In genomic region chrX:152663086-152663485, GRCh38 we compare ENCODE assay signal across 11 cellular contexts. TPM values are rescaled to one million over a fixed set of nuclear protein-coding genes. Genes with fewer than 3 reads are reported as not detected.
"Had no signal": no experiment of that assay in that cellular context is flagged by ENCODE, and none has a peak within 500 bp of the region (broad histone marks: within the 10 kb centered on the region; RNA-seq: fewer than 3 reads in every experiment).

No MANE protein-coding gene starts in this region.

- H3K4me2 ChIP-seq: GM23338 had no signal

- H2AFZ ChIP-seq: GM23338 had no signal

- FAIRE-seq: H1, H54, HepG2 had no signal

- H3K27ac ChIP-seq: HL-60 had no signal

- DNase-seq: H9, HCEC 1CT, HFFc6, KG1 had no signal

- H3K4me3 ChIP-seq: GM23338 had no signal

- ATAC-seq: GM23338, HepG2 had no signal

RNA-seq across cellular contexts. Expression of gene GABRQ, which starts 25.4 kb away (rescaled TPM):
- total RNA-seq: HepG2, HFFc6, HT1080 had no signal
- polyA plus RNA-seq: HepG2, IgD-negative memory B cell had no signal

RNA-seq across cellular contexts. Expression of gene MAGEA3, which starts 35.5 kb away (rescaled TPM):
- total RNA-seq: GM23338, H1, H9, HepG2 had no signal
- polyA plus RNA-seq: HepG2, IgD-negative memory B cell had no signal

RNA-seq across cellular contexts. Expression of gene CSAG2, which starts 46.0 kb away (rescaled TPM):
- total RNA-seq: GM23338, H1, H9, HepG2, HFFc6 had no signal
- polyA plus RNA-seq: GM23338, HepG2, IgD-negative memory B cell had no signal

RNA-seq across cellular contexts. Expression of gene MAGEA2B, which starts 51.3 kb away (rescaled TPM):
- total RNA-seq: H1, H9, HFFc6 had no signal
- polyA plus RNA-seq: HepG2, IgD-negative memory B cell had no signal
